30 cellular contexts compared by ENCODE assay signal in the genomic region with DNA sequence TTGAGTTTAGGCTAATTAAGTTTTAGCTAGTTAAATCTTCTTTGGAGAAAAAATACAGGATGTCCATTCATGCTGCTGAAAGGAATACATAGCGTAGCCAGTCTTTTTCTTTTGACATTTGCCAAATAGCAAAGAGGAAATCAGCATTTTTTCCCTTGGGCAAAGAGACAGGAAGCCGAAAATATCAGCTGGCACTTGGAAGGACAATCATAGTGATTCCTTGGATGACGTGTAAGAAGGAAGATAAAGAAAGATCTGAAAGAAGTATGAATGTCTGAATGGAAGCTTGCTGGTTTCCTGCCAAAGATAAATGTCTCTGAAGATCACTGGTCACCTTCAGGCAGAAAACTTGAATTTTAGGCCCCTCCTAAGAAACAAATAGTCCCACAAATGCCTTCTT. TPM values are rescaled to one million over a fixed set of nuclear protein-coding genes. Genes with fewer than 3 reads are reported as not detected.
"Had no signal": no experiment of that assay in that cellular context is flagged by ENCODE, and none has a peak within 500 bp of the region (broad histone marks: within the 10 kb centered on the region; RNA-seq: fewer than 3 reads in every experiment).

No MANE protein-coding gene starts in this region.

- H3K4me2 ChIP-seq: smooth muscle cell had no signal

- H2AFZ ChIP-seq: parathyroid adenoma had no signal

- H3K36me3 ChIP-seq: ovary, spleen, suprapubic skin, tibial artery, transverse colon, upper lobe of right lung, uterus had no signal

- DNase-seq: naive thymus-derived CD8-positive, alpha-beta T cell; nephron progenitor cell; occipital lobe; ovary; posterior cingulate gyrus; psoas muscle; right cardiac atrium; spleen; stimulated activated CD4-positive, alpha-beta T cell treated with anti-CD3 and anti-CD28 coated beads, Interleukin-12 subunit alpha, Interleukin-12 subunit beta, amount 100 ng/mL, for 4 hours; stimulated activated CD4-positive, alpha-beta T cell treated with anti-CD3 and anti-CD28 coated beads, Interleukin-1b, Interleukin-23, amount 100 ng/mL, for 48 hours; stimulated activated CD4-positive, alpha-beta T cell treated with anti-CD3 and anti-CD28 coated beads, Interleukin-4, amount 100 ng/mL, for 1 hour; stimulated activated CD4-positive, alpha-beta T cell treated with anti-CD3 and anti-CD28 coated beads, Interleukin-4, amount 100 ng/mL, for 4 hours; stimulated activated CD8-positive, alpha-beta memory T cell treated with anti-CD3 and anti-CD28 coated beads, Interleukin-4, amount 100 ng/mL, for 48 hours; stimulated activated naive CD4-positive, alpha-beta T cell; stimulated activated naive CD8-positive, alpha-beta T cell treated with anti-CD3 and anti-CD28 coated beads, Interleukin-15, amount 100 ng/mL, for 72 hours; stimulated activated naive CD8-positive, alpha-beta T cell treated with anti-CD3 and anti-CD28 coated beads, Interleukin-15, Interleukin-2, amounts not matched to agents 100 U/mL and 50 U/mL, for 24 hours; substantia nigra; testis; tibial artery; transverse colon; upper lobe of right lung; uterus had no signal

- H3K4me3 ChIP-seq: ovary, psoas muscle, skin epidermis, smooth muscle cell, spleen, suprapubic skin, testis, tibial artery, transverse colon, upper lobe of right lung, uterus had no signal

- H3K9me3 ChIP-seq: ovary, psoas muscle, spleen, suprapubic skin, testis, tibial artery, transverse colon, upper lobe of right lung, uterus had no signal

- H3K4me1 ChIP-seq: parathyroid adenoma, psoas muscle, spleen, suprapubic skin, testis, tibial artery, transverse colon, upper lobe of right lung, uterus had no signal

- ATAC-seq: naive thymus-derived CD8-positive, alpha-beta T cell; natural killer cell treated with Interleukin-12 subunit alpha and Interleukin-12 subunit beta and Interleukin-15 and Interleukin-18, amount 100 ng/mL, for 72 hours; psoas muscle; right cardiac atrium; sciatic nerve; stimulated activated memory B cell treated with anti-CD40 and anti-IgM and Interleukin-4, amounts not matched to agents 10 μg/mL and 1 μg/mL and 100 μg/mL, for 72 hours; stimulated activated naive CD8-positive, alpha-beta T cell treated with anti-CD3 and anti-CD28 coated beads, Interleukin-15, amount 100 ng/mL, for 72 hours; stimulated activated naive CD8-positive, alpha-beta T cell treated with anti-CD3 and anti-CD28 coated beads, Interleukin-15, Interleukin-2, amounts not matched to agents 100 U/mL and 50 U/mL, for 24 hours; upper lobe of right lung had no signal

- H3K9ac ChIP-seq: parathyroid adenoma had no signal

- H3K79me2 ChIP-seq: parathyroid adenoma had no signal

- H3K27me3 ChIP-seq: ovary, spleen, suprapubic skin, testis, tibial artery, transverse colon, upper lobe of right lung, uterus had no signal

- H3K27ac ChIP-seq: ovary, parathyroid adenoma, psoas muscle, skin epidermis, spleen, suprapubic skin, testis, tibial artery, transverse colon, upper lobe of right lung, uterus had no signal

RNA-seq across cellular contexts. Expression of a gene that starts 44.2 kb away (rescaled TPM):
- total RNA-seq: naive thymus-derived CD8-positive, alpha-beta T cell; natural killer cell treated with Interleukin-12 subunit alpha and Interleukin-12 subunit beta and Interleukin-15 and Interleukin-18, amount 100 ng/mL, for 72 hours; osteoblast had no signal
- polyA plus RNA-seq: naive thymus-derived CD8-positive, alpha-beta T cell; smooth muscle cell had no signal
